20 cellular contexts compared by ENCODE assay signal in genomic region chr3:21913791-21914190, GRCh38.
DNase-seq lines count a peak whose midpoint lies in the region; ATAC-seq and TF ChIP-seq lines count a peak whose summit lies in the region.
"Had no signal": no experiment of that assay in that cellular context is flagged by ENCODE, and none has a peak within 500 bp of the region (broad histone marks: within the 10 kb centered on the region; RNA-seq: fewer than 3 reads in every experiment).

No MANE protein-coding gene starts in this region.

- no peaks in the 10 kb centered on the region for H3K4me1 Mint-ChIP-seq in stimulated activated memory B cell treated with anti-CD40 and anti-IgM and Interleukin-4, amounts not matched to agents 10 μg/mL and 1 μg/mL and 100 μg/mL, for 72 hours
- H3K4me1 Mint-ChIP-seq: naive B cell; stimulated activated naive B cell treated with anti-CD40 and anti-IgM and Interleukin-4, amounts not matched to agents 10 μg/mL and 1 μg/mL and 100 μg/mL, for 72 hours had no signal

- TF ChIP-seq CTCF in fibroblast of lung (conservative IDR thresholded peaks at IDR 0.05 in 1 of 2, IDR thresholded peaks at IDR 0.05 in 1 of 2; ENCODE audit: low read depth in 1 of 2, low read length in 2 of 2) (no peak), lower leg skin (IDR thresholded peaks at IDR 0.05) (no peak), SK-N-SH (IDR thresholded peaks at IDR 0.05) (no peak)

- H3K4me1 ChIP-seq in fibroblast of lung (ENCODE audit: control insufficient read depth, extremely low read depth, insufficient read depth, low read length) (peaks cover 3% of the 10 kb centered on the region), Karpas-422 (ENCODE audit: low read length) (no peaks in the 10 kb centered on the region), SK-N-SH (ENCODE audit: control insufficient read depth in 1 of 2, insufficient read depth in 2 of 2, low read depth in 1 of 2, low read length in 1 of 2) (peaks cover 0 to 3% of the 10 kb centered on the region in 2 experiments; a peak in 2 of 4 replicates)

- no peak for TF ChIP-seq EP300 in SK-N-SH (IDR thresholded peaks at IDR 0.05; ENCODE audit: borderline replicate concordance in 1 of 2, low read depth in 1 of 2, low read length in 1 of 2)

- peak; percentile 48 for ATAC-seq in sciatic nerve
- ATAC-seq in stimulated activated memory B cell treated with anti-CD40 and anti-IgM and Interleukin-4, amounts not matched to agents 10 μg/mL and 1 μg/mL and 100 μg/mL, for 72 hours, result no peak
- ATAC-seq: Panc1; stimulated activated naive B cell treated with anti-CD40 and anti-IgM and Interleukin-4, amounts not matched to agents 10 μg/mL and 1 μg/mL and 100 μg/mL, for 72 hours had no signal

- H2AFZ ChIP-seq in fibroblast of lung (ENCODE audit: low read length), result no peak overlapping the region
- no peak overlapping the region for H2AFZ ChIP-seq in Karpas-422 (ENCODE audit: low read length)
- H2AFZ ChIP-seq in SK-N-SH (ENCODE audit: low read depth), result no peak overlapping the region

- CTCF ChIA-PET in SK-N-SH (lab: Yijun Ruan, JAX), result no interaction called here

- H4K20me1 ChIP-seq in fibroblast of lung (ENCODE audit: control insufficient read depth, extremely low read depth, insufficient read depth, low read length) (no peaks in the 10 kb centered on the region), Karpas-422 (ENCODE audit: insufficient read depth, low read depth, low read length) (no peaks in the 10 kb centered on the region), SK-N-SH (ENCODE audit: insufficient read depth) (no peaks in the 10 kb centered on the region)

- H3K27me3 ChIP-seq in fibroblast of lung (ENCODE audit: control insufficient read depth, insufficient read depth, low read length) (no peaks in the 10 kb centered on the region), Karpas-422 (ENCODE audit: low read length) (no peaks in the 10 kb centered on the region), SK-N-SH (ENCODE audit: insufficient read depth) (no peaks in the 10 kb centered on the region)

- H3K4me2 ChIP-seq in fibroblast of lung (ENCODE audit: extremely low read depth, insufficient read depth, low read length) (no peak overlapping the region), Karpas-422 (ENCODE audit: low read depth, low read length, poor library complexity, severe bottlenecking) (no peak overlapping the region), SK-N-SH (no peak overlapping the region)

- no peaks in the 10 kb centered on the region for H3F3A ChIP-seq in SK-N-SH (replicated peaks; ENCODE audit: insufficient read depth)

- intact Hi-C loops in sciatic nerve (cut with DNase I) (no loop called here), lower leg skin (cut with DNase I; ENCODE audit: low total_unique reads) (no loop called here)

- peak; percentile 94 for DNase-seq in EH (ENCODE audit: low read depth)
- DNase-seq in NCI-H69 (lab: John Stamatoyannopoulos, UW), result peak; percentile 9
- DNase-seq in fibroblast of lung (ENCODE audit: low read depth in 2 of 2), result peak; percentile 56 to 72
- no peak for DNase-seq in sciatic nerve (ENCODE audit: low spot score)
- no peak for DNase-seq in Karpas-422
- no peak for DNase-seq in lower leg skin (ENCODE audit: low spot score in 2 of 2)
- DNase-seq in SK-N-SH, result no peak
- DNase-seq: activated gamma-delta T cell; naive B cell; NCI-H2081 treated with DMSO at 0.1 percent for 48 hours; NCI-H748 treated with DMSO at 0.1 percent for 48 hours; posterior cingulate gyrus; stimulated activated CD4-positive, alpha-beta T cell treated with anti-CD3 and anti-CD28 coated beads, Interleukin-12 subunit alpha, Interleukin-12 subunit beta, amount 100 ng/mL, for 4 hours; stimulated activated naive B cell treated with anti-CD40 and anti-IgM and Interleukin-4, amounts not matched to agents 10 μg/mL and 1 μg/mL and 100 μg/mL, for 72 hours; T-helper 9 cell had no signal

- H3K4me3 ChIP-seq in fibroblast of lung (replicated peaks in 1 of 4; ENCODE audit: control extremely low read depth in 1 of 4, insufficient read depth in 1 of 4, low read depth in 3 of 4, low read length in 4 of 4) (no peak overlapping the region), Karpas-422 (ENCODE audit: low read length) (no peak overlapping the region), lower leg skin (ENCODE audit: low read depth, poor library complexity, severe bottlenecking) (no peak overlapping the region), SK-N-SH (ENCODE audit: low read depth in 2 of 2, low read length in 1 of 2) (no peak overlapping the region)
- H3K4me3 ChIP-seq: coronary artery, SK-N-MC had no signal

- TF ChIP-seq POLR2A in lower leg skin (IDR thresholded peaks at IDR 0.05), result no peak

- no peak overlapping the region for H3K27ac Mint-ChIP-seq in stimulated activated memory B cell treated with anti-CD40 and anti-IgM and Interleukin-4, amounts not matched to agents 10 μg/mL and 1 μg/mL and 100 μg/mL, for 72 hours
- H3K27ac Mint-ChIP-seq: naive B cell; stimulated activated naive B cell treated with anti-CD40 and anti-IgM and Interleukin-4, amounts not matched to agents 10 μg/mL and 1 μg/mL and 100 μg/mL, for 72 hours; type B pancreatic cell had no signal

- no peak for TF ChIP-seq RAD21 in SK-N-SH (IDR thresholded peaks at IDR 0.05; ENCODE audit: low read length)

- H3K9me3 Mint-ChIP-seq in stimulated activated memory B cell treated with anti-CD40 and anti-IgM and Interleukin-4, amounts not matched to agents 10 μg/mL and 1 μg/mL and 100 μg/mL, for 72 hours, result no peaks in the 10 kb centered on the region
- H3K9me3 Mint-ChIP-seq: stimulated activated naive B cell treated with anti-CD40 and anti-IgM and Interleukin-4, amounts not matched to agents 10 μg/mL and 1 μg/mL and 100 μg/mL, for 72 hours; type B pancreatic cell had no signal

- H3K9ac ChIP-seq in fibroblast of lung (ENCODE audit: insufficient read depth, low read length) (no peak overlapping the region), Karpas-422 (ENCODE audit: low read length) (no peak overlapping the region), SK-N-SH (no peak overlapping the region)

- H3K27ac ChIP-seq in fibroblast of lung (ENCODE audit: insufficient read depth, low read length) (no peak overlapping the region), Karpas-422 (ENCODE audit: low read length) (no peak overlapping the region), SK-N-SH (ENCODE audit: low read depth in 2 of 2, low read length in 1 of 2) (no peak overlapping the region; a peak in 1 of 4 replicates)
- H3K27ac ChIP-seq: coronary artery, SK-N-MC had no signal

- H3K36me3 ChIP-seq in fibroblast of lung (ENCODE audit: control insufficient read depth, insufficient read depth, low read length), result no peaks in the 10 kb centered on the region
- H3K36me3 ChIP-seq in Karpas-422 (ENCODE audit: insufficient read depth, low read length), result no peaks in the 10 kb centered on the region
- H3K36me3 ChIP-seq in SK-N-SH (replicated peaks in 1 of 2; ENCODE audit: control insufficient read depth in 1 of 2, insufficient read depth in 2 of 2, low read length in 1 of 2), result no peaks in the 10 kb centered on the region

- no peaks in the 10 kb centered on the region for H3K9me2 ChIP-seq in Karpas-422 (replicated peaks; ENCODE audit: insufficient read depth, low read length)
- no peaks in the 10 kb centered on the region for H3K9me2 ChIP-seq in SK-N-SH

- no peak overlapping the region for H3K4me3 Mint-ChIP-seq in stimulated activated memory B cell treated with anti-CD40 and anti-IgM and Interleukin-4, amounts not matched to agents 10 μg/mL and 1 μg/mL and 100 μg/mL, for 72 hours
- H3K4me3 Mint-ChIP-seq: naive B cell; stimulated activated naive B cell treated with anti-CD40 and anti-IgM and Interleukin-4, amounts not matched to agents 10 μg/mL and 1 μg/mL and 100 μg/mL, for 72 hours; type B pancreatic cell had no signal

- H3K79me2 ChIP-seq in fibroblast of lung (ENCODE audit: control insufficient read depth, insufficient read depth, low read length), result no peaks in the 10 kb centered on the region
- no peaks in the 10 kb centered on the region for H3K79me2 ChIP-seq in Karpas-422 (ENCODE audit: low read length)
- H3K79me2 ChIP-seq in SK-N-SH (ENCODE audit: insufficient read depth), result no peaks in the 10 kb centered on the region

- POLR2A ChIA-PET in SK-N-SH (lab: Yijun Ruan, JAX), result no interaction called here

- H3K27me3 Mint-ChIP-seq in stimulated activated memory B cell treated with anti-CD40 and anti-IgM and Interleukin-4, amounts not matched to agents 10 μg/mL and 1 μg/mL and 100 μg/mL, for 72 hours, result no peaks in the 10 kb centered on the region
- H3K27me3 Mint-ChIP-seq: naive B cell; stimulated activated naive B cell treated with anti-CD40 and anti-IgM and Interleukin-4, amounts not matched to agents 10 μg/mL and 1 μg/mL and 100 μg/mL, for 72 hours; type B pancreatic cell had no signal

- no peaks in the 10 kb centered on the region for H3K36me3 Mint-ChIP-seq in stimulated activated memory B cell treated with anti-CD40 and anti-IgM and Interleukin-4, amounts not matched to agents 10 μg/mL and 1 μg/mL and 100 μg/mL, for 72 hours
- H3K36me3 Mint-ChIP-seq: naive B cell; stimulated activated naive B cell treated with anti-CD40 and anti-IgM and Interleukin-4, amounts not matched to agents 10 μg/mL and 1 μg/mL and 100 μg/mL, for 72 hours; type B pancreatic cell had no signal

- H3K9me3 ChIP-seq in fibroblast of lung (ENCODE audit: control insufficient read depth, insufficient read depth, low read depth, low read length), result no peaks in the 10 kb centered on the region
- H3K9me3 ChIP-seq in Karpas-422 (ENCODE audit: low read length), result peaks cover 11% of the 10 kb centered on the region
- H3K9me3 ChIP-seq in SK-N-SH, result no peaks in the 10 kb centered on the region

TF ChIP-seq in SK-N-SH, 30 proteins besides CTCF, POLR2A, EP300 and RAD21 (continues in another document):
- no peak for TF ChIP-seq PBX3 (IDR thresholded peaks at IDR 0.05)
- no peak for TF ChIP-seq GABPA (IDR thresholded peaks at IDR 0.05; ENCODE audit: low read depth)
- TF ChIP-seq JUND (IDR thresholded peaks at IDR 0.05), result no peak
- TF ChIP-seq USF1 (IDR thresholded peaks at IDR 0.05; ENCODE audit: borderline replicate concordance, low read depth), result no peak

Comparison
In these comparisons a context has a peak if more than half of its experiments do, and no peak if none do; other contexts are left out.
1. DNase-seq: peak in EH (single experiment), NCI-H69 (single experiment) and fibroblast of lung (2 of 2); none in sciatic nerve (single experiment), Karpas-422 (single experiment), lower leg skin (0 of 2) and SK-N-SH (single experiment).